Comparison of ENCODE assay signal across 15 cellular contexts in genomic region chr2:85796046-85796548, GRCh38. TPM values are rescaled to one million over a fixed set of nuclear protein-coding genes. Genes with fewer than 3 reads are reported as not detected.
DNase-seq lines count a peak whose midpoint lies in the region; ATAC-seq, FAIRE-seq and TF ChIP-seq lines count a peak whose summit lies in the region.
"Had no signal": no experiment of that assay in that cellular context is flagged by ENCODE, and none has a peak within 500 bp of the region (broad histone marks: within the 10 kb centered on the region; RNA-seq: fewer than 3 reads in every experiment).

No MANE protein-coding gene starts in this region.

- H3K4me2 ChIP-seq in GM23338: no peak overlapping the region

- peaks cover 4% of the 10 kb centered on the region for H3K36me3 ChIP-seq in thoracic aorta
- no peaks in the 10 kb centered on the region for H3K36me3 ChIP-seq in GM23338 (ENCODE audit: insufficient read depth)
- H3K36me3 ChIP-seq: BE2C had no signal

- H3K36me3 Mint-ChIP-seq in nephron progenitor cell (ENCODE audit: low read depth) (no peaks in the 10 kb centered on the region), GM23338 (ENCODE audit: low read depth) (no peaks in the 10 kb centered on the region)

- H3K27me3 Mint-ChIP-seq in nephron progenitor cell (ENCODE audit: low read depth, poor library complexity) (peaks cover 10% of the 10 kb centered on the region), GM23338 (ENCODE audit: insufficient read depth, low read depth, poor library complexity) (peaks cover 14% of the 10 kb centered on the region)

- H3K9me3 Mint-ChIP-seq in nephron progenitor cell (peaks cover 6% of the 10 kb centered on the region), GM23338 (no peaks in the 10 kb centered on the region)
- H3K9me3 Mint-ChIP-seq: HFFc6 had no signal

- H3K9me2 ChIP-seq in GM23338 (ENCODE audit: insufficient read depth): no peaks in the 10 kb centered on the region

- no peak overlapping the region; the same call in 1 of the 2 replicates for H2AFZ ChIP-seq in GM23338

- H3K27ac ChIP-seq in angular gyrus (ENCODE audit: low read depth, low read length) (peak overlapping the region; percentile 92), thoracic aorta (peak overlapping the region; percentile 93 to 96), GM23338 (ENCODE audit: low read depth) (no peak overlapping the region)

- no peaks in the 10 kb centered on the region for H3K79me2 ChIP-seq in GM23338 (replicated peaks; ENCODE audit: insufficient read depth)

- H3K4me3 ChIP-seq in thoracic aorta (no peak overlapping the region), GM23338 (no peak overlapping the region)

- TF ChIP-seq CTCF in nephron progenitor cell (IDR thresholded peaks at IDR 0.05) (no peak), thoracic aorta (IDR thresholded peaks at IDR 0.05) (no peak), GM23338 (conservative IDR thresholded peaks at IDR 0.05; ENCODE audit: low read depth in 2 of 2) (no peak)

- H3K4me1 Mint-ChIP-seq in nephron progenitor cell (peaks cover 62% of the 10 kb centered on the region), GM23338 (peaks cover 3% of the 10 kb centered on the region; the same call in 1 of the 3 replicates)

- H3K27me3 ChIP-seq in thoracic aorta (replicated peaks; ENCODE audit: insufficient read depth) (no peaks in the 10 kb centered on the region), GM23338 (ENCODE audit: insufficient read depth) (no peaks in the 10 kb centered on the region)
- H3K27me3 ChIP-seq: BE2C had no signal

- no peaks in the 10 kb centered on the region for H3K9me3 ChIP-seq in thoracic aorta
- H3K9me3 ChIP-seq: BE2C had no signal

- H3F3A ChIP-seq in GM23338 (replicated peaks; ENCODE audit: low read depth): no peaks in the 10 kb centered on the region

- H3K27ac Mint-ChIP-seq in nephron progenitor cell (peak overlapping the region; percentile 62), GM23338 (no peak overlapping the region)
- H3K27ac Mint-ChIP-seq: activated T-helper 1 cell treated with anti-CD3 and anti-CD28 coated beads, Interleukin-12 subunit alpha, Interleukin-12 subunit beta, Interleukin-2, Interleukin-4 antibody, amounts not matched to agents 30 ng/mL and 10 ng/mL and 1 ng/mL, durations not matched to agents 14 hours and 24 hours and 36 hours; HFFc6 had no signal

- H4K20me1 ChIP-seq in GM23338 (replicated peaks; ENCODE audit: insufficient read depth): no peaks in the 10 kb centered on the region

- H3K4me3 Mint-ChIP-seq in nephron progenitor cell: no peak overlapping the region
- no peak overlapping the region for H3K4me3 Mint-ChIP-seq in GM23338
- H3K4me3 Mint-ChIP-seq: activated T-helper 1 cell treated with anti-CD3 and anti-CD28 coated beads, Interleukin-12 subunit alpha, Interleukin-12 subunit beta, Interleukin-2, Interleukin-4 antibody, amounts not matched to agents 30 ng/mL and 10 ng/mL and 1 ng/mL, durations not matched to agents 14 hours and 24 hours and 36 hours; HFFc6 had no signal

- H3K4me1 ChIP-seq in thoracic aorta (ENCODE audit: control insufficient read depth in 1 of 2, low read depth in 2 of 2): peaks cover 51 to 73% of the 10 kb centered on the region in 2 donors
- H3K4me1 ChIP-seq in GM23338 (ENCODE audit: insufficient read depth): no peaks in the 10 kb centered on the region

- no peak for FAIRE-seq in urothelium cell line (lab: Jason Lieb, UNC)

- DNase-seq in fibroblast of peridontal ligament (ENCODE audit: extremely low read depth) (peak; percentile 43), nephron progenitor cell (no peak), thoracic aorta (ENCODE audit: low spot score) (no peak), GM23338 (ENCODE audit: low spot score) (no peak), urothelium cell line (ENCODE audit: low spot score) (no peak), mesenteric fat pad (ENCODE audit: low spot score) (no peak)
- no peak for DNase-seq in stimulated activated naive CD4-positive, alpha-beta T cell (lab: John Stamatoyannopoulos, UW)
- DNase-seq: activated CD4-positive, alpha-beta T cell treated with anti-CD3 and anti-CD28 coated beads for 4 hours; BE2C; effector CD8-positive, alpha-beta T cell; HFFc6; NCI-H187 treated with DMSO at 0.1 percent for 48 hours; RPMI8226 had no signal

- ATAC-seq in thoracic aorta (ENCODE audit: insufficient number of reproducible peaks, low FRiP score, low read depth) (no peak), GM23338 (no peak)

TF ChIP-seq in GM23338, 12 proteins besides CTCF, POLR2A, EP300 and RAD21 (continues in another document):
- TF ChIP-seq REST (IDR thresholded peaks at IDR 0.05; ENCODE audit: unreplicated experiment) (no peak), ZNF331 (CRISPR knock-in tag; IDR thresholded peaks at IDR 0.05; ENCODE audit: low read depth) (no peak), STAT1 (IDR thresholded peaks at IDR 0.05; ENCODE audit: unreplicated experiment) (no peak), CREB1 (CRISPR knock-in tag; IDR thresholded peaks at IDR 0.05; ENCODE audit: low read depth) (no peak), POLR2AphosphoS5 (IDR thresholded peaks at IDR 0.05; ENCODE audit: low read depth) (no peak)

RNA-seq across cellular contexts. Expression of gene ATOH8, which starts 42.3 kb away (rescaled TPM):
- total RNA-seq in thoracic aorta (100 to 1,000 TPM in 1 of 2 donors, 10 to 100 TPM in 1; 78.4 to 207 TPM), mesenteric fat pad (69.4 TPM)
- 0.62 and 0.97 TPM in 2 replicates for total RNA-seq in GM23338 (2014; rRNA removed; shearing (Covaris generic))
- polyA plus RNA-seq in GM23338 (2016; fragmentation: Nextera tagmentation; extraction: Ambion mirVana): 0.11 and 0.45 TPM in 2 replicates

Comparison
In these comparisons a context has a peak if more than half of its experiments do, and no peak if none do; other contexts are left out.
1. RNA of gene ATOH8, which starts 42.3 kb away (total RNA-seq): 78.4 to 207 TPM in thoracic aorta and 69.4 TPM in mesenteric fat pad (single experiment); 0.62 to 0.97 TPM in GM23338; every median in the first group is over 10 times any median in the second.